Comparison of ENCODE assay signal across 23 cellular contexts in genomic region chr11:31499576-31500178, GRCh38. TPM values are rescaled to one million over a fixed set of nuclear protein-coding genes. Genes with fewer than 3 reads are reported as not detected.
DNase-seq lines count a peak whose midpoint lies in the region; ATAC-seq and TF ChIP-seq lines count a peak whose summit lies in the region.
"Had no signal": no experiment of that assay in that cellular context is flagged by ENCODE, and none has a peak within 500 bp of the region (broad histone marks: within the 10 kb centered on the region; RNA-seq: fewer than 3 reads in every experiment).

No MANE protein-coding gene starts in this region.

- ATAC-seq in GM18868 (IDR thresholded peaks at IDR 0.05; ENCODE audit: unreplicated experiment) (no peak), GM21529 (IDR thresholded peaks at IDR 0.05; ENCODE audit: unreplicated experiment) (no peak), HG03571 (IDR thresholded peaks at IDR 0.05; ENCODE audit: unreplicated experiment) (no peak)
- ATAC-seq: HCT116, left lobe of liver had no signal

- DNase-seq in LHCN-M2 (ENCODE audit: low read depth) (peak; percentile 30), brain pericyte (ENCODE audit: low read depth, low spot score) (peak; percentile 69), foreskin fibroblast (peak; percentile 29 to 55), skeletal muscle cell (ENCODE audit: low read depth) (peak; percentile 37)
- DNase-seq in activated naive CD4-positive, alpha-beta T cell treated with Interleukin-2 at 50 U/mL for 16 hours, result no peak
- DNase-seq: activated CD4-positive, alpha-beta T cell treated with anti-CD3 and anti-CD28 coated beads for 48 hours; activated CD8-positive, alpha-beta memory T cell treated with anti-CD3 and anti-CD28 coated beads for 24 hours; activated effector memory CD4-positive, alpha-beta T cell treated with Interleukin-2 at 50 U/mL for 16 hours; CD4-positive, alpha-beta T cell; foreskin melanocyte; Karpas-422; naive B cell; NCI-H1694; NCI-H510A treated with DMSO at 0.1 percent for 48 hours; SHP77; spleen; tibial artery; WERI-Rb-1 had no signal

- TF ChIP-seq CTCF in foreskin fibroblast (IDR thresholded peaks at IDR 0.05; ENCODE audit: low read depth, low read length), result no peak

- H3K4me3 ChIP-seq in foreskin fibroblast (ENCODE audit: low read depth in 1 of 2, low read length in 2 of 2) (no peak overlapping the region), skeletal muscle cell (ENCODE audit: low read depth, low read length) (no peak overlapping the region)
- H3K4me3 ChIP-seq: spleen, tibial artery had no signal

RNA-seq across cellular contexts. Expression of gene IMMP1L, which starts 9.7 kb away (rescaled TPM):
- 18.5 and 49.7 TPM in 2 replicates for total RNA-seq in LHCN-M2 (2014; rRNA removed)
- polyA plus RNA-seq in LHCN-M2 (2012), result 54.8 TPM

RNA-seq across cellular contexts. Expression of gene ELP4, which starts 9.9 kb away (rescaled TPM):
- 20.3 and 21.1 TPM in 2 replicates for total RNA-seq in LHCN-M2 (2014; rRNA removed)
- polyA plus RNA-seq in LHCN-M2 (2012), result 6.2 TPM
